Comparison of ENCODE assay signal across 32 cellular contexts in genomic region chr6:120947111-120947510, GRCh38.
"Had no signal": no experiment of that assay in that cellular context is flagged by ENCODE, and none has a peak within 500 bp of the region (broad histone marks: within the 10 kb centered on the region; RNA-seq: fewer than 3 reads in every experiment).

No MANE protein-coding gene starts in this region.

- FAIRE-seq: frontal cortex had no signal

- H3K9me3 Mint-ChIP-seq: activated B cell treated with CpG ODN at 0.5 μM for 24 hours; activated CD8-positive, alpha-beta T cell treated with anti-CD3 and anti-CD28 coated beads for 36 hours; activated naive CD4-positive, alpha-beta T cell treated with anti-CD3 and anti-CD28 coated beads for 36 hours; activated naive CD4-positive, alpha-beta T cell treated with anti-CD3 and anti-CD28 coated beads, Interleukin-2, amount 50 U/mL, for 24 hours; activated naive CD8-positive, alpha-beta T cell treated with anti-CD3 and anti-CD28 coated beads for 36 hours; activated naive CD8-positive, alpha-beta T cell treated with anti-CD3 and anti-CD28 coated beads, Interleukin-2, amount 50 U/mL, for 24 hours; activated T-cell treated with anti-CD3 and anti-CD28 coated beads, Interleukin-2, amount 50 U/mL, for 4 hours; activated T-helper 17 cell treated with anti-CD3 and anti-CD28 coated beads, Interleukin-2, amount 50 U/mL, for 72 hours; brain; T-helper 2 cell treated with Interferon-gamma antibody and Interleukin-4, amounts not matched to agents 5 μg/mL and 100 μg/mL, for 36 hours had no signal

- H3K4me1 ChIP-seq: adrenal gland, breast epithelium, colonic mucosa had no signal

- H3K9me3 ChIP-seq: adrenal gland, breast epithelium, colonic mucosa had no signal

- H3K36me3 Mint-ChIP-seq: activated naive CD4-positive, alpha-beta T cell treated with anti-CD3 and anti-CD28 coated beads, Interleukin-2, amount 50 U/mL, for 24 hours; activated naive CD8-positive, alpha-beta T cell treated with anti-CD3 and anti-CD28 coated beads for 36 hours; brain had no signal

- DNase-seq: activated B cell treated with CpG ODN at 0.5 μM for 24 hours; activated CD4-positive, alpha-beta T cell treated with anti-CD3 and anti-CD28 coated beads for 48 hours; activated CD4-positive, alpha-beta T cell treated with anti-CD3 and anti-CD28 coated beads, Interleukin-2, amount 50 U/mL, for 1 hour; activated CD4-positive, alpha-beta T cell treated with anti-CD3 and anti-CD28 coated beads, Interleukin-2, amount 50 U/mL, for 48 hours; activated CD8-positive, alpha-beta memory T cell treated with anti-CD3 and anti-CD28 coated beads for 24 hours; activated CD8-positive, alpha-beta T cell treated with anti-CD3 and anti-CD28 coated beads for 36 hours; activated effector memory CD4-positive, alpha-beta T cell treated with Interleukin-2 at 50 U/mL for 16 hours; activated naive CD4-positive, alpha-beta T cell treated with anti-CD3 and anti-CD28 coated beads for 36 hours; activated naive CD8-positive, alpha-beta T cell treated with anti-CD3 and anti-CD28 coated beads for 36 hours; activated naive CD8-positive, alpha-beta T cell treated with anti-CD3 and anti-CD28 coated beads, Interleukin-2, amount 50 U/mL, for 24 hours; activated T-cell treated with anti-CD3 and anti-CD28 coated beads, Interleukin-2, amount 50 U/mL, for 4 hours; adrenal gland; amygdala; aorta; central memory CD4-positive, alpha-beta T cell; cerebellar nuclear complex; colonic mucosa; effector CD8-positive, alpha-beta T cell; foreskin fibroblast; T-helper 1 cell; T-helper 17 cell; T1000; WERI-Rb-1 had no signal

- H3K27ac ChIP-seq: adrenal gland, breast epithelium, cardiac muscle cell, colonic mucosa, WERI-Rb-1 had no signal

- H3K36me3 ChIP-seq: adrenal gland, breast epithelium, cardiac muscle cell, colonic mucosa, WERI-Rb-1 had no signal

- H3K4me1 Mint-ChIP-seq: activated naive CD4-positive, alpha-beta T cell treated with anti-CD3 and anti-CD28 coated beads, Interleukin-2, amount 50 U/mL, for 24 hours; activated naive CD8-positive, alpha-beta T cell treated with anti-CD3 and anti-CD28 coated beads for 36 hours; activated naive CD8-positive, alpha-beta T cell treated with anti-CD3 and anti-CD28 coated beads, Interleukin-2, amount 50 U/mL, for 24 hours; activated T-helper 17 cell treated with anti-CD3 and anti-CD28 coated beads, Interleukin-2, amount 50 U/mL, for 72 hours; brain; T-helper 17 cell had no signal

- H3K4me3 ChIP-seq: adrenal gland, breast epithelium, cardiac muscle cell, colonic mucosa had no signal

- H3K4me3 Mint-ChIP-seq: activated B cell treated with CpG ODN at 0.5 μM for 24 hours; activated CD8-positive, alpha-beta T cell treated with anti-CD3 and anti-CD28 coated beads for 36 hours; activated naive CD4-positive, alpha-beta T cell treated with anti-CD3 and anti-CD28 coated beads for 36 hours; activated naive CD4-positive, alpha-beta T cell treated with anti-CD3 and anti-CD28 coated beads, Interleukin-2, amount 50 U/mL, for 24 hours; activated naive CD8-positive, alpha-beta T cell treated with anti-CD3 and anti-CD28 coated beads for 36 hours; activated naive CD8-positive, alpha-beta T cell treated with anti-CD3 and anti-CD28 coated beads, Interleukin-2, amount 50 U/mL, for 24 hours; activated T-cell treated with anti-CD3 and anti-CD28 coated beads, Interleukin-2, amount 50 U/mL, for 4 hours; activated T-helper 17 cell treated with anti-CD3 and anti-CD28 coated beads, Interleukin-2, amount 50 U/mL, for 72 hours; brain; T-helper 17 cell; T-helper 2 cell treated with Interferon-gamma antibody and Interleukin-4, amounts not matched to agents 5 μg/mL and 100 μg/mL, for 36 hours had no signal

- H3K27me3 Mint-ChIP-seq: activated B cell treated with CpG ODN at 0.5 μM for 24 hours; activated CD8-positive, alpha-beta T cell treated with anti-CD3 and anti-CD28 coated beads for 36 hours; activated naive CD8-positive, alpha-beta T cell treated with anti-CD3 and anti-CD28 coated beads for 36 hours; activated T-helper 17 cell treated with anti-CD3 and anti-CD28 coated beads, Interleukin-2, amount 50 U/mL, for 72 hours; brain; T-helper 17 cell had no signal

- H3K27me3 ChIP-seq: adrenal gland, breast epithelium, cardiac muscle cell, colonic mucosa had no signal

- H3K27ac Mint-ChIP-seq: activated B cell treated with CpG ODN at 0.5 μM for 24 hours; activated CD8-positive, alpha-beta T cell treated with anti-CD3 and anti-CD28 coated beads for 36 hours; activated naive CD4-positive, alpha-beta T cell treated with anti-CD3 and anti-CD28 coated beads for 36 hours; activated naive CD4-positive, alpha-beta T cell treated with anti-CD3 and anti-CD28 coated beads, Interleukin-2, amount 50 U/mL, for 24 hours; activated naive CD8-positive, alpha-beta T cell treated with anti-CD3 and anti-CD28 coated beads for 36 hours; activated naive CD8-positive, alpha-beta T cell treated with anti-CD3 and anti-CD28 coated beads, Interleukin-2, amount 50 U/mL, for 24 hours; activated T-helper 17 cell treated with anti-CD3 and anti-CD28 coated beads, Interleukin-2, amount 50 U/mL, for 72 hours; brain; T-helper 17 cell; T-helper 2 cell treated with Interferon-gamma antibody and Interleukin-4, amounts not matched to agents 5 μg/mL and 100 μg/mL, for 36 hours had no signal

- ATAC-seq: activated CD4-positive, CD25-positive, alpha-beta regulatory T cell treated with anti-CD3 and anti-CD28 coated beads, Interleukin-2, amount 50 U/mL, for 24 hours; activated CD8-positive, alpha-beta T cell treated with anti-CD3 and anti-CD28 coated beads for 36 hours; activated naive CD8-positive, alpha-beta T cell treated with anti-CD3 and anti-CD28 coated beads, Interleukin-2, amount 50 U/mL, for 24 hours; activated T-cell treated with anti-CD3 and anti-CD28 coated beads, Interleukin-2, amount 50 U/mL, for 4 hours; activated T-helper 17 cell treated with anti-CD3 and anti-CD28 coated beads, Interleukin-2, amount 50 U/mL, for 72 hours; esophagus mucosa; T-helper 17 cell had no signal
